ENCODE assay signal across 8 cellular contexts in genomic region chr10:110426294-110427153, GRCh38.
DNase-seq lines count a peak whose midpoint lies in the region; ATAC-seq and TF ChIP-seq lines count a peak whose summit lies in the region.

No MANE protein-coding gene starts in this region.

- H2BK120ac ChIP-seq in IMR-90 (ENCODE audit: low read depth, low read length) = peak overlapping the region; percentile 97

- H3K4me1 Mint-ChIP-seq in Caco-2 (ENCODE audit: low read depth, unreplicated experiment) (peaks cover 10% of the 10 kb centered on the region), naive B cell (peaks cover 27 to 30% (median 28%) of the 10 kb centered on the region in 3 donors), MCF 10A (ENCODE audit: insufficient read depth, unreplicated experiment) (peaks cover 17% of the 10 kb centered on the region)

- peak overlapping the region; percentile 70 for H2BK20ac ChIP-seq in IMR-90 (ENCODE audit: low read depth, low read length)

- H3K27ac ChIP-seq in IMR-90 (ENCODE audit: insufficient read depth, low read length) (peak overlapping the region; percentile 87), body of pancreas (peak overlapping the region in 2 of 4 donors; percentile 6 to 36)

- H4K5ac ChIP-seq in IMR-90 (ENCODE audit: low read depth, low read length) = peak overlapping the region; percentile 81

- H3K36me3 Mint-ChIP-seq in Caco-2 (ENCODE audit: insufficient read depth, unreplicated experiment) = no peaks in the 10 kb centered on the region
- no peaks in the 10 kb centered on the region for H3K36me3 Mint-ChIP-seq in naive B cell
- H3K36me3 Mint-ChIP-seq in MCF 10A (ENCODE audit: insufficient read depth, unreplicated experiment) = peaks cover 7% of the 10 kb centered on the region

- dilution Hi-C loops in IMR-90 (cut with HindIII; ENCODE audit: low sequenced_read_pairs, unreplicated experiment) = no loop called here

- H3K27me3 Mint-ChIP-seq in Caco-2 (ENCODE audit: insufficient read depth, unreplicated experiment) (no peaks in the 10 kb centered on the region), naive B cell (peaks cover 0 to 20% (median 12%) of the 10 kb centered on the region in 3 donors), MCF 10A (ENCODE audit: insufficient read depth, unreplicated experiment) (no peaks in the 10 kb centered on the region)

- peak; percentile 81 for ATAC-seq in IMR-90 (ENCODE audit: low read depth)
- ATAC-seq in body of pancreas = peak; percentile 71
- peak in 1 of 2 donors; percentile 41 for ATAC-seq in naive B cell (ENCODE audit: low read depth in 2 of 2)

- in situ Hi-C loops in IMR-90 (cut with MboI; ENCODE audit: low sequenced_read_pairs) = no loop called here

- peak overlapping the region; percentile 65 to 93 for H4K8ac ChIP-seq in IMR-90 (ENCODE audit: low read depth in 2 of 2, low read length in 2 of 2)

- H3K9me1 ChIP-seq in IMR-90 (ENCODE audit: insufficient read depth, low read length) = peaks cover 23% of the 10 kb centered on the region

- peak overlapping the region; percentile 77 for H2AK9ac ChIP-seq in IMR-90 (replicated peaks; ENCODE audit: low read depth, low read length, poor library complexity)

- H3K4me3 ChIP-seq in Caco-2 (ENCODE audit: low read depth, low read length) (no peak overlapping the region), IMR-90 (ENCODE audit: insufficient read depth, low read depth, low read length) (no peak overlapping the region), body of pancreas (no peak overlapping the region)

- peak overlapping the region; percentile 99 for H2AK5ac ChIP-seq in IMR-90 (ENCODE audit: low read depth, low read length)

- H4K91ac ChIP-seq in IMR-90 (ENCODE audit: insufficient read depth, low read depth, low read length) = peak overlapping the region; percentile 79

- H3K36me3 ChIP-seq in Caco-2 (ENCODE audit: control insufficient read depth, insufficient read depth, low read length) (no peaks in the 10 kb centered on the region), IMR-90 (ENCODE audit: control insufficient read depth, insufficient read depth, low read length) (no peaks in the 10 kb centered on the region), body of pancreas (replicated peaks in 1 of 2; ENCODE audit: insufficient read depth in 1 of 2, low read depth in 2 of 2) (no peaks in the 10 kb centered on the region)

- no peak for TF ChIP-seq CTCF in Caco-2 (IDR thresholded peaks at IDR 0.05; ENCODE audit: insufficient read depth in 1 of 2, low read depth in 1 of 2, low read length in 1 of 2, severe bottlenecking in 1 of 2, unreplicated experiment in 1 of 2)
- no peak for TF ChIP-seq CTCF in IMR-90 (conservative IDR thresholded peaks at IDR 0.05; ENCODE audit: low read depth, low read length)
- TF ChIP-seq CTCF in body of pancreas (IDR thresholded peaks at IDR 0.05) = no peak
- no peak for TF ChIP-seq CTCF in MCF 10A (IDR thresholded peaks at IDR 0.05; ENCODE audit: unreplicated experiment)

- H3K14ac ChIP-seq in IMR-90 (replicated peaks; ENCODE audit: low read depth, low read length) = peak overlapping the region; percentile 86

- H3K27ac Mint-ChIP-seq in Caco-2 (ENCODE audit: unreplicated experiment) = peak overlapping the region; percentile 34
- peak overlapping the region in 4 of 6 donors; percentile 8 to 57 (median 33) for H3K27ac Mint-ChIP-seq in naive B cell
- H3K27ac Mint-ChIP-seq in MCF 10A (ENCODE audit: low read depth, unreplicated experiment) = no peak overlapping the region

- no peaks in the 10 kb centered on the region for H4K20me1 ChIP-seq in IMR-90 (ENCODE audit: insufficient read depth, low read length)

- H3K4me1 ChIP-seq in Caco-2 (peaks cover 14% of the 10 kb centered on the region), IMR-90 (ENCODE audit: control insufficient read depth, insufficient read depth, low read length) (peaks cover 13% of the 10 kb centered on the region), body of pancreas (peaks cover 16% of the 10 kb centered on the region)

- peak overlapping the region; percentile 82 for H3K23ac ChIP-seq in IMR-90 (ENCODE audit: low read depth, low read length)

- H3K9ac ChIP-seq in IMR-90 (ENCODE audit: low read depth, low read length) = peak overlapping the region; percentile 1; the same call in 1 of the 2 replicates

- H3K9me3 ChIP-seq in Caco-2 (no peaks in the 10 kb centered on the region; the same call in 1 of the 2 replicates), IMR-90 (ENCODE audit: control insufficient read depth, insufficient read depth, low read length) (no peaks in the 10 kb centered on the region), body of pancreas (no peaks in the 10 kb centered on the region)

- H3K4me3 Mint-ChIP-seq in Caco-2 (ENCODE audit: unreplicated experiment) (no peak overlapping the region), naive B cell (peak overlapping the region in 1 of 8 donors; percentile 2), MCF 10A (ENCODE audit: unreplicated experiment) (no peak overlapping the region)

- WGBS in IMR-90 (ENCODE audit: extremely low coverage in 2 of 2, insufficient read length in 1 of 2), 2 experiments = 100% methylated on average over 1 of the region's 12 CpGs; no CpG with 5 or more reads in 1 of the 2 experiments
- WGBS in body of pancreas, 2 donors = 65 to 71% methylated on average over 12 of the region's 12 CpGs

- H2BK5ac ChIP-seq in IMR-90 (ENCODE audit: low read depth, low read length, poor library complexity, severe bottlenecking) = peak overlapping the region; percentile 95

- BruUV-seq in Caco-2 (replicated peaks; lab: Mats Ljungman, UMichigan) = no TSS peak
- no TSS peak for BruUV-seq in IMR-90 (replicated peaks; lab: Mats Ljungman, UMichigan)
- BruUV-seq in MCF 10A (replicated peaks; lab: Mats Ljungman, UMichigan) = no TSS peak

- peak overlapping the region; percentile 79 for H2AFZ ChIP-seq in IMR-90 (replicated peaks; ENCODE audit: low read length, poor library complexity)

- no peaks in the 10 kb centered on the region for H3K27me3 ChIP-seq in Caco-2 (replicated peaks; ENCODE audit: control insufficient read depth, insufficient read depth, low read length)
- no peaks in the 10 kb centered on the region for H3K27me3 ChIP-seq in IMR-90 (ENCODE audit: control insufficient read depth, insufficient read depth, low read length)
- H3K27me3 ChIP-seq in body of pancreas = no peaks in the 10 kb centered on the region

- intact Hi-C loops in Caco-2 (cut with micrococcal nuclease; ENCODE audit: unreplicated experiment) = no loop called here
- intact Hi-C loops in IMR-90 (cut with micrococcal nuclease) = loop anchor here (1.0 to 5.0 kb wide), 4 partner anchors 27 to 114 kb away; partner anchors contain the start of gene DUSP5
- intact Hi-C loops in body of pancreas (cut with DNase I) = no loop called here
- intact Hi-C loops in MCF 10A (cut with micrococcal nuclease) = no loop called here

- CTCF ChIA-PET in Caco-2 (lab: Charles Lee) (no interaction called here), IMR-90 (lab: Yijun Ruan, JAX) (interaction anchor here (0.6 kb wide), 2 partner anchors 11 to 93 kb away, joined by 3 read pairs; no protein-coding TSS in a partner anchor), MCF 10A (lab: Yijun Ruan, JAX) (interaction anchor here (0.6 kb wide), 1 partner anchor 21 kb away, joined by 3 read pairs; no protein-coding TSS in a partner anchor)

- H3K79me1 ChIP-seq in IMR-90 (ENCODE audit: low read depth in 1 of 2, low read length in 2 of 2) = no peaks in the 10 kb centered on the region

- peak overlapping the region; percentile 79 for H3K18ac ChIP-seq in IMR-90 (ENCODE audit: low read depth, low read length)

- H2BK15ac ChIP-seq in IMR-90 (ENCODE audit: low read depth, low read length) = peak overlapping the region; percentile 71; the same call in 2 of the 3 replicates

- H3K56ac ChIP-seq in IMR-90 (ENCODE audit: extremely low read depth, insufficient read depth, low read length) = peak overlapping the region; percentile 68

- peak in 1 of 2 experiments; percentile 63 for DNase-seq in Caco-2
- DNase-seq in IMR-90 = peak; percentile 91
- peak in 3 of 4 donors; percentile 34 to 52 (median 51) for DNase-seq in body of pancreas
- no peak for DNase-seq in naive B cell
- DNase-seq in NCI-H1436 (lab: John Stamatoyannopoulos, UW) = no peak
- DNase-seq in NCI-H446 treated with DMSO at 0.1 percent for 48 hours (lab: John Stamatoyannopoulos, UW) = no peak
- DNase-seq in stimulated activated CD4-positive, alpha-beta T cell treated with anti-CD3 and anti-CD28 coated beads, Interleukin-2, amount 100 ng/mL, for 24 hours = no peak
- DNase-seq in MCF 10A (ENCODE audit: unreplicated experiment) = no peak

- no peaks in the 10 kb centered on the region for H3K9me3 Mint-ChIP-seq in Caco-2 (ENCODE audit: unreplicated experiment)
- H3K9me3 Mint-ChIP-seq in naive B cell = no peaks in the 10 kb centered on the region
- no peaks in the 10 kb centered on the region for H3K9me3 Mint-ChIP-seq in MCF 10A (ENCODE audit: unreplicated experiment)

- H3K4me2 ChIP-seq in IMR-90 (ENCODE audit: low read depth, low read length) = peak overlapping the region; percentile 26; the same call in 1 of the 2 replicates

- POLR2A ChIA-PET in Caco-2 (lab: Charles Lee) = no interaction called here
- POLR2A ChIA-PET in IMR-90 (lab: Charles Lee; ENCODE audit: unreplicated experiment) = interaction anchor here (0.6 to 0.9 kb wide), 3 partner anchors 46 to 122 kb away, joined by 3 to 4 read pairs (median 3); partner anchors contain the start of gene SMNDC1
- POLR2A ChIA-PET in MCF 10A (lab: Yijun Ruan, JAX) = interaction anchor here (0.5 kb wide), 1 partner anchor 223 kb away, joined by 3 read pairs; no protein-coding TSS in a partner anchor

- H3K4ac ChIP-seq in IMR-90 (ENCODE audit: low read depth, low read length) = peak overlapping the region; percentile 96

- TF ChIP-seq RAD21 in IMR-90 (IDR thresholded peaks at IDR 0.05; ENCODE audit: low read length) = no peak; the same call in 1 of the 2 replicates

- TF ChIP-seq POLR2A in IMR-90 (IDR thresholded peaks at IDR 0.05; ENCODE audit: low read depth, low read length) (peak; percentile 32; the same call in 1 of the 2 replicates), body of pancreas (IDR thresholded peaks at IDR 0.05) (no peak)

TF ChIP-seq in IMR-90, 13 proteins besides CTCF, POLR2A, EP300 and RAD21:
- TF ChIP-seq MAZ (IDR thresholded peaks at IDR 0.05; ENCODE audit: borderline replicate concordance, low read depth, low read length) = peak; percentile 79
- TF ChIP-seq SMC3 (IDR thresholded peaks at IDR 0.05; ENCODE audit: low read depth, low read length) = 0 out of 2 replicates have a peak, but pooled peaks have one; percentile 8
- 0 out of 2 replicates have a peak, but pooled peaks have one; percentile 19 for TF ChIP-seq FOS (IDR thresholded peaks at IDR 0.05; ENCODE audit: low read depth, low read length)
- no peak for TF ChIP-seq CHD1 (IDR thresholded peaks at IDR 0.05; ENCODE audit: low read depth, low read length)
- peak; percentile 9; the same call in 1 of the 2 replicates for TF ChIP-seq MXI1 (IDR thresholded peaks at IDR 0.05; ENCODE audit: borderline replicate concordance, low read depth, low read length)

Comparison
In these comparisons a context has a peak if more than half of its experiments do, and no peak if none do; other contexts are left out.
1. DNase-seq: peak in IMR-90 (single experiment) and body of pancreas (3 of 4); none in naive B cell (single experiment), NCI-H1436 (single experiment), NCI-H446 treated with DMSO at 0.1 percent for 48 hours (single experiment), stimulated activated CD4-positive, alpha-beta T cell treated with anti-CD3 and anti-CD28 coated beads, Interleukin-2, amount 100 ng/mL, for 24 hours (0 of 2) and MCF 10A (single experiment).